Comparison of ENCODE assay signal across 8 cellular contexts in genomic region chr2:216113572-216113971, GRCh38. TPM values are rescaled to one million over a fixed set of nuclear protein-coding genes. Genes with fewer than 3 reads are reported as not detected.
DNase-seq lines count a peak whose midpoint lies in the region; ATAC-seq and TF ChIP-seq lines count a peak whose summit lies in the region.

No MANE protein-coding gene starts in this region.

- H3K27me3 ChIP-seq in CD4-positive, CD25-positive, alpha-beta regulatory T cell (ENCODE audit: control insufficient read depth, insufficient read depth, low read length): no peaks in the 10 kb centered on the region

- H3K9me3 ChIP-seq in CD4-positive, CD25-positive, alpha-beta regulatory T cell (ENCODE audit: control insufficient read depth in 2 of 2, low read length in 2 of 2): no peaks in the 10 kb centered on the region

- no peaks in the 10 kb centered on the region for H3K9me3 Mint-ChIP-seq in CD4-positive, CD25-positive, alpha-beta regulatory T cell
- no peaks in the 10 kb centered on the region for H3K9me3 Mint-ChIP-seq in activated CD8-positive, alpha-beta T cell treated with anti-CD3 and anti-CD28 coated beads, Interleukin-2, amount 10 ng/mL, durations not matched to agents 7 days and 5 days (ENCODE audit: insufficient read depth)

- H3K4me3 Mint-ChIP-seq in CD4-positive, CD25-positive, alpha-beta regulatory T cell: peak overlapping the region in 3 of 4 donors; percentile 13 to 95 (median 23)
- no peak overlapping the region for H3K4me3 Mint-ChIP-seq in activated CD8-positive, alpha-beta T cell treated with anti-CD3 and anti-CD28 coated beads, Interleukin-2, amount 10 ng/mL, durations not matched to agents 7 days and 5 days

- CTCF ChIA-PET in activated CD8-positive, alpha-beta T cell treated with anti-CD3 and anti-CD28 coated beads, Interleukin-2, amount 10 ng/mL, durations not matched to agents 7 days and 5 days (lab: Charles Lee): interaction anchor here (0.8 to 3.4 kb wide), 16 partner anchors 8 to 95 kb away, joined by 3 to 31 read pairs (median 6); partner anchors contain the start of genes PECR and TMEM169

- peaks cover 56% of the 10 kb centered on the region for H3K36me3 Mint-ChIP-seq in CD4-positive, CD25-positive, alpha-beta regulatory T cell
- peaks cover 90% of the 10 kb centered on the region for H3K36me3 Mint-ChIP-seq in activated CD8-positive, alpha-beta T cell treated with anti-CD3 and anti-CD28 coated beads, Interleukin-2, amount 10 ng/mL, durations not matched to agents 7 days and 5 days (ENCODE audit: low read depth)

- peak in 1 of 3 donors; percentile 36 for DNase-seq in CD4-positive, CD25-positive, alpha-beta regulatory T cell
- peak; percentile 28 for DNase-seq in activated CD8-positive, alpha-beta T cell treated with anti-CD3 and anti-CD28 coated beads, Interleukin-2, amount 10 ng/mL, durations not matched to agents 7 days and 5 days
- DNase-seq in NCI-H2227 treated with DMSO at 0.1 percent for 48 hours (lab: John Stamatoyannopoulos, UW) (no peak), NCI-H510A treated with DMSO at 0.1 percent for 48 hours (lab: John Stamatoyannopoulos, UW) (no peak), NCI-H345 (lab: John Stamatoyannopoulos, UW) (no peak)
- DNase-seq in activated effector memory CD4-positive, alpha-beta T cell treated with anti-CD3 and anti-CD28 coated beads, Interleukin-2, amount 50 U/mL, for 16 hours: no peak

- peaks cover 85% of the 10 kb centered on the region for H3K4me1 ChIP-seq in CD4-positive, CD25-positive, alpha-beta regulatory T cell (ENCODE audit: control insufficient read depth, insufficient read depth, low read length, poor library complexity, severe bottlenecking)

- no peak for ATAC-seq in CD4-positive, CD25-positive, alpha-beta regulatory T cell (ENCODE audit: low read depth in 2 of 2)
- ATAC-seq in HG03060 (IDR thresholded peaks at IDR 0.05; ENCODE audit: low read depth, unreplicated experiment): peak; percentile 57
- ATAC-seq in activated CD8-positive, alpha-beta T cell treated with anti-CD3 and anti-CD28 coated beads, Interleukin-2, amount 10 ng/mL, durations not matched to agents 7 days and 5 days: no peak

- POLR2A ChIA-PET in activated CD8-positive, alpha-beta T cell treated with anti-CD3 and anti-CD28 coated beads, Interleukin-2, amount 10 ng/mL, durations not matched to agents 7 days and 5 days (lab: Charles Lee): interaction anchor here (1.1 to 1.6 kb wide), 3 partner anchors 29 to 33 kb away, joined by 3 to 7 read pairs (median 5); no protein-coding TSS in a partner anchor

- peak overlapping the region; percentile 21 to 98 (median 83) for H3K27ac Mint-ChIP-seq in CD4-positive, CD25-positive, alpha-beta regulatory T cell
- H3K27ac Mint-ChIP-seq in activated CD8-positive, alpha-beta T cell treated with anti-CD3 and anti-CD28 coated beads, Interleukin-2, amount 10 ng/mL, durations not matched to agents 7 days and 5 days: peak overlapping the region; percentile 26

- peaks cover 4% of the 10 kb centered on the region for H3K27me3 Mint-ChIP-seq in CD4-positive, CD25-positive, alpha-beta regulatory T cell
- H3K27me3 Mint-ChIP-seq in activated CD8-positive, alpha-beta T cell treated with anti-CD3 and anti-CD28 coated beads, Interleukin-2, amount 10 ng/mL, durations not matched to agents 7 days and 5 days (ENCODE audit: low read depth): no peaks in the 10 kb centered on the region

- peaks cover 60% of the 10 kb centered on the region for H3K36me3 ChIP-seq in CD4-positive, CD25-positive, alpha-beta regulatory T cell (ENCODE audit: control insufficient read depth, insufficient read depth, low read length)

- H3K27ac ChIP-seq in CD4-positive, CD25-positive, alpha-beta regulatory T cell (ENCODE audit: insufficient read depth, low read length, poor library complexity, severe bottlenecking): peak overlapping the region; percentile 7

- peaks cover 46 to 95% (median 77%) of the 10 kb centered on the region in 4 donors for H3K4me1 Mint-ChIP-seq in CD4-positive, CD25-positive, alpha-beta regulatory T cell
- H3K4me1 Mint-ChIP-seq in activated CD8-positive, alpha-beta T cell treated with anti-CD3 and anti-CD28 coated beads, Interleukin-2, amount 10 ng/mL, durations not matched to agents 7 days and 5 days (ENCODE audit: low read depth): peaks cover 84% of the 10 kb centered on the region

- peak; percentile 25 for TF ChIP-seq POLR2A in GM19193 (IDR thresholded peaks at IDR 0.05; ENCODE audit: extremely low read depth, insufficient read depth, insufficient read length)

- no peak overlapping the region for H3K4me3 ChIP-seq in CD4-positive, CD25-positive, alpha-beta regulatory T cell (ENCODE audit: low read depth, low read length)

RNA-seq across cellular contexts. Expression of gene XRCC5, which starts 4.4 kb away (rescaled TPM):
- total RNA-seq in CD4-positive, CD25-positive, alpha-beta regulatory T cell: 178 TPM
- polyA plus RNA-seq in CD4-positive, CD25-positive, alpha-beta regulatory T cell: 100 to 1,000 TPM; 272 to 336 (median 287) TPM
- 100 to 1,000 TPM; 362 to 394 TPM for total RNA-seq in activated CD8-positive, alpha-beta T cell treated with anti-CD3 and anti-CD28 coated beads, Interleukin-2, amount 10 ng/mL, durations not matched to agents 7 days and 5 days

RNA-seq across cellular contexts. Expression of gene TMEM169, which starts 31.9 kb away (rescaled TPM):
- total RNA-seq in CD4-positive, CD25-positive, alpha-beta regulatory T cell: 4.6 TPM
- 10 to 100 TPM in 1 of 4 donors, 1 to 10 TPM in 3; 7.0 to 12.8 (median 8.7) TPM for polyA plus RNA-seq in CD4-positive, CD25-positive, alpha-beta regulatory T cell
- total RNA-seq in activated CD8-positive, alpha-beta T cell treated with anti-CD3 and anti-CD28 coated beads, Interleukin-2, amount 10 ng/mL, durations not matched to agents 7 days and 5 days: 1 to 10 TPM; 1.2 to 1.4 TPM

RNA-seq across cellular contexts. Expression of gene PECR, which starts 32.0 kb away (rescaled TPM):
- total RNA-seq in CD4-positive, CD25-positive, alpha-beta regulatory T cell: 28.0 TPM
- 10 to 100 TPM; 43.2 to 73.8 (median 49.0) TPM for polyA plus RNA-seq in CD4-positive, CD25-positive, alpha-beta regulatory T cell
- 10 to 100 TPM; 29.0 to 30.3 TPM for total RNA-seq in activated CD8-positive, alpha-beta T cell treated with anti-CD3 and anti-CD28 coated beads, Interleukin-2, amount 10 ng/mL, durations not matched to agents 7 days and 5 days
